Comparison of ENCODE assay signal across 1 cellular context in genomic region chr22:38148252-38148651, GRCh38.
TF ChIP-seq lines count a peak whose summit lies in the region.

No MANE protein-coding gene starts in this region.

TF ChIP-seq in H1, 55 proteins besides CTCF, POLR2A, EP300 and RAD21:
- TF ChIP-seq JUND (IDR thresholded peaks at IDR 0.05; ENCODE audit: low read length) (peak; percentile 50; the same call in 1 of the 2 replicates), TEAD4 (IDR thresholded peaks at IDR 0.05; ENCODE audit: low read depth, low read length) (no peak)
